21 cellular contexts compared by ENCODE assay signal in genomic region chr4:156906325-156906724, GRCh38.
DNase-seq lines count a peak whose midpoint lies in the region; FAIRE-seq and TF ChIP-seq lines count a peak whose summit lies in the region.
"Had no signal": no experiment of that assay in that cellular context is flagged by ENCODE, and none has a peak within 500 bp of the region (broad histone marks: within the 10 kb centered on the region; RNA-seq: fewer than 3 reads in every experiment).

No MANE protein-coding gene starts in this region.

- no peaks in the 10 kb centered on the region for H3K4me1 Mint-ChIP-seq in glutamatergic neuron (ENCODE audit: low read depth, unreplicated experiment)
- H3K4me1 Mint-ChIP-seq: CD4-positive, CD25-positive, alpha-beta regulatory T cell had no signal

- no peak for TF ChIP-seq CTCF in glutamatergic neuron (IDR thresholded peaks at IDR 0.05; ENCODE audit: partially characterized antibody, unreplicated experiment)

- no peak overlapping the region for H3K4me3 Mint-ChIP-seq in glutamatergic neuron (ENCODE audit: unreplicated experiment)
- H3K4me3 Mint-ChIP-seq: CD4-positive, CD25-positive, alpha-beta regulatory T cell; HFFc6 had no signal

- H3K9me3 Mint-ChIP-seq in glutamatergic neuron (ENCODE audit: unreplicated experiment) = no peaks in the 10 kb centered on the region
- H3K9me3 Mint-ChIP-seq: HFFc6 had no signal

- no peak overlapping the region for H3K27ac Mint-ChIP-seq in glutamatergic neuron (ENCODE audit: unreplicated experiment)
- H3K27ac Mint-ChIP-seq: CD4-positive, CD25-positive, alpha-beta regulatory T cell; HFFc6 had no signal

- FAIRE-seq in colon (lab: Jason Lieb, UNC) = peak; percentile 31
- FAIRE-seq: D721Med had no signal

- H3K36me3 Mint-ChIP-seq in glutamatergic neuron (ENCODE audit: unreplicated experiment) = no peaks in the 10 kb centered on the region
- H3K36me3 Mint-ChIP-seq: CD4-positive, CD25-positive, alpha-beta regulatory T cell had no signal

- H3K27me3 Mint-ChIP-seq in glutamatergic neuron (ENCODE audit: unreplicated experiment) = no peaks in the 10 kb centered on the region
- H3K27me3 Mint-ChIP-seq: CD4-positive, CD25-positive, alpha-beta regulatory T cell had no signal

- DNase-seq in NCI-H2227 treated with DMSO at 0.1 percent for 48 hours (lab: John Stamatoyannopoulos, UW) (peak; percentile 21), NCI-H2227 (lab: John Stamatoyannopoulos, UW; ENCODE audit: unreplicated experiment) (no peak), NCI-H69 (lab: John Stamatoyannopoulos, UW) (peak; percentile 86), renal cortical epithelial cell (ENCODE audit: low read depth) (peak; percentile 34), AG08396 (ENCODE audit: low spot score) (no peak), Ammon's horn (ENCODE audit: low spot score) (no peak), glutamatergic neuron (no peak)
- DNase-seq: 8988T; CD4-positive, CD25-positive, alpha-beta regulatory T cell; DND-41; GOT3; HFFc6; Kasumi-1; NCI-H1436; NCI-H2029 treated with DMSO at 0.1 percent for 48 hours; NCI-H446; NCI-H748 treated with DMSO at 0.1 percent for 48 hours; Peyer's patch; SJCRH30 had no signal

Comparison
In these comparisons a context has a peak if more than half of its experiments do, and no peak if none do; other contexts are left out.
1. DNase-seq: peak in NCI-H2227 treated with DMSO at 0.1 percent for 48 hours (single experiment), NCI-H69 (single experiment) and renal cortical epithelial cell (single experiment); none in NCI-H2227 (single experiment), AG08396 (single experiment), Ammon's horn (single experiment) and glutamatergic neuron (single experiment).